1 cellular context compared by ENCODE assay signal in the genomic region with DNA sequence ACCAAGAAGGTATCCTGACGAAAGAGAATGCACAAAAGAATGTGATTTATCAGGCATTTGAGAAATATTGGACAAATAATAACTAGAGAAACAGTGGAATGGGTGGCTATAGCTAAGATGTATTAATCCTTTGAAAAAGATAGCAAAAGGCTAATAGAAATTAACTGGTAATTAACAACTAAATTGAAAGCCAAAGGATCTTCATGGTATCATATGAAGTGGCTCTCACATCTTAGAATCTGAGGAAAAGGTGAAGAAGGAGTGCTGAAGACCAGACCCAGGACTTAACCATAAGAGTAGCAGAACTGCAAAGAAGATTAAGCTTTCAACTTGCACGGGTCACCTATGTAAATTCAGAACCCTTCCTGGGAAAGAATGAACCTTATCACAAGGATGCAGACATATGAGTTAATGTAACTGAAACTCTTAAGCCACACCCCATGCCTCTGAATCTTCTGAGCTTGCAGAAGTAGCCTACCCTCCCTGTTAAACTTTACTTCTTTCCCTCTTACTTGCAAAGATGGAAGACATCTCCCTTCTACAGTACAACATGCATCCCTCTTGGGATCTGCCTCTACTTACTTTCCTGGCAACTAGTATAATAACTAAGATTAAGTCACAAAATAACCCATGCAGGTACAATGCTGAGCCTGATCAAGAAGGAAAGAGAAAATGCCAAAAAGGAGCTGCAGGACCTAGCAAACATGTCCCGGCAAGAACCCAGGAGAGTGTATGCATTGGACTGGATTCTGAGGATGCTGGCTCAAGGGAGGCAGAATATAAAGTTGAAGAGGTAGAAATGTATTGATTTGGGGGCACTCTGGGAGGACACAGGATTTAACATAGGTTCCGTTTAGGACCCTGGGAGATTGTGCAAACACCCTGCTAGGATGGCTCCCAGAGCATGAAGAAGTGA.
TF ChIP-seq lines count a peak whose summit lies in the region.

No MANE protein-coding gene starts in this region.

TF ChIP-seq in K562, 482 proteins besides CTCF, POLR2A, EP300 and RAD21 (continued from another document and continues in another):
- TF ChIP-seq PHF20 (IDR thresholded peaks at IDR 0.05; ENCODE audit: partially characterized antibody), result no peak
- no peak for TF ChIP-seq CREB1 (IDR thresholded peaks at IDR 0.05)
- no peak for TF ChIP-seq CREB1 (CRISPR knock-in tag; IDR thresholded peaks at IDR 0.05)
- no peak for TF ChIP-seq POLR2B (IDR thresholded peaks at IDR 0.05; ENCODE audit: low read depth, partially characterized antibody)
- no peak for TF ChIP-seq NR2C2 (CRISPR knock-in tag; IDR thresholded peaks at IDR 0.05)
- no peak for TF ChIP-seq NR2C2 (tag; IDR thresholded peaks at IDR 0.05)
- TF ChIP-seq, protein P1, sequence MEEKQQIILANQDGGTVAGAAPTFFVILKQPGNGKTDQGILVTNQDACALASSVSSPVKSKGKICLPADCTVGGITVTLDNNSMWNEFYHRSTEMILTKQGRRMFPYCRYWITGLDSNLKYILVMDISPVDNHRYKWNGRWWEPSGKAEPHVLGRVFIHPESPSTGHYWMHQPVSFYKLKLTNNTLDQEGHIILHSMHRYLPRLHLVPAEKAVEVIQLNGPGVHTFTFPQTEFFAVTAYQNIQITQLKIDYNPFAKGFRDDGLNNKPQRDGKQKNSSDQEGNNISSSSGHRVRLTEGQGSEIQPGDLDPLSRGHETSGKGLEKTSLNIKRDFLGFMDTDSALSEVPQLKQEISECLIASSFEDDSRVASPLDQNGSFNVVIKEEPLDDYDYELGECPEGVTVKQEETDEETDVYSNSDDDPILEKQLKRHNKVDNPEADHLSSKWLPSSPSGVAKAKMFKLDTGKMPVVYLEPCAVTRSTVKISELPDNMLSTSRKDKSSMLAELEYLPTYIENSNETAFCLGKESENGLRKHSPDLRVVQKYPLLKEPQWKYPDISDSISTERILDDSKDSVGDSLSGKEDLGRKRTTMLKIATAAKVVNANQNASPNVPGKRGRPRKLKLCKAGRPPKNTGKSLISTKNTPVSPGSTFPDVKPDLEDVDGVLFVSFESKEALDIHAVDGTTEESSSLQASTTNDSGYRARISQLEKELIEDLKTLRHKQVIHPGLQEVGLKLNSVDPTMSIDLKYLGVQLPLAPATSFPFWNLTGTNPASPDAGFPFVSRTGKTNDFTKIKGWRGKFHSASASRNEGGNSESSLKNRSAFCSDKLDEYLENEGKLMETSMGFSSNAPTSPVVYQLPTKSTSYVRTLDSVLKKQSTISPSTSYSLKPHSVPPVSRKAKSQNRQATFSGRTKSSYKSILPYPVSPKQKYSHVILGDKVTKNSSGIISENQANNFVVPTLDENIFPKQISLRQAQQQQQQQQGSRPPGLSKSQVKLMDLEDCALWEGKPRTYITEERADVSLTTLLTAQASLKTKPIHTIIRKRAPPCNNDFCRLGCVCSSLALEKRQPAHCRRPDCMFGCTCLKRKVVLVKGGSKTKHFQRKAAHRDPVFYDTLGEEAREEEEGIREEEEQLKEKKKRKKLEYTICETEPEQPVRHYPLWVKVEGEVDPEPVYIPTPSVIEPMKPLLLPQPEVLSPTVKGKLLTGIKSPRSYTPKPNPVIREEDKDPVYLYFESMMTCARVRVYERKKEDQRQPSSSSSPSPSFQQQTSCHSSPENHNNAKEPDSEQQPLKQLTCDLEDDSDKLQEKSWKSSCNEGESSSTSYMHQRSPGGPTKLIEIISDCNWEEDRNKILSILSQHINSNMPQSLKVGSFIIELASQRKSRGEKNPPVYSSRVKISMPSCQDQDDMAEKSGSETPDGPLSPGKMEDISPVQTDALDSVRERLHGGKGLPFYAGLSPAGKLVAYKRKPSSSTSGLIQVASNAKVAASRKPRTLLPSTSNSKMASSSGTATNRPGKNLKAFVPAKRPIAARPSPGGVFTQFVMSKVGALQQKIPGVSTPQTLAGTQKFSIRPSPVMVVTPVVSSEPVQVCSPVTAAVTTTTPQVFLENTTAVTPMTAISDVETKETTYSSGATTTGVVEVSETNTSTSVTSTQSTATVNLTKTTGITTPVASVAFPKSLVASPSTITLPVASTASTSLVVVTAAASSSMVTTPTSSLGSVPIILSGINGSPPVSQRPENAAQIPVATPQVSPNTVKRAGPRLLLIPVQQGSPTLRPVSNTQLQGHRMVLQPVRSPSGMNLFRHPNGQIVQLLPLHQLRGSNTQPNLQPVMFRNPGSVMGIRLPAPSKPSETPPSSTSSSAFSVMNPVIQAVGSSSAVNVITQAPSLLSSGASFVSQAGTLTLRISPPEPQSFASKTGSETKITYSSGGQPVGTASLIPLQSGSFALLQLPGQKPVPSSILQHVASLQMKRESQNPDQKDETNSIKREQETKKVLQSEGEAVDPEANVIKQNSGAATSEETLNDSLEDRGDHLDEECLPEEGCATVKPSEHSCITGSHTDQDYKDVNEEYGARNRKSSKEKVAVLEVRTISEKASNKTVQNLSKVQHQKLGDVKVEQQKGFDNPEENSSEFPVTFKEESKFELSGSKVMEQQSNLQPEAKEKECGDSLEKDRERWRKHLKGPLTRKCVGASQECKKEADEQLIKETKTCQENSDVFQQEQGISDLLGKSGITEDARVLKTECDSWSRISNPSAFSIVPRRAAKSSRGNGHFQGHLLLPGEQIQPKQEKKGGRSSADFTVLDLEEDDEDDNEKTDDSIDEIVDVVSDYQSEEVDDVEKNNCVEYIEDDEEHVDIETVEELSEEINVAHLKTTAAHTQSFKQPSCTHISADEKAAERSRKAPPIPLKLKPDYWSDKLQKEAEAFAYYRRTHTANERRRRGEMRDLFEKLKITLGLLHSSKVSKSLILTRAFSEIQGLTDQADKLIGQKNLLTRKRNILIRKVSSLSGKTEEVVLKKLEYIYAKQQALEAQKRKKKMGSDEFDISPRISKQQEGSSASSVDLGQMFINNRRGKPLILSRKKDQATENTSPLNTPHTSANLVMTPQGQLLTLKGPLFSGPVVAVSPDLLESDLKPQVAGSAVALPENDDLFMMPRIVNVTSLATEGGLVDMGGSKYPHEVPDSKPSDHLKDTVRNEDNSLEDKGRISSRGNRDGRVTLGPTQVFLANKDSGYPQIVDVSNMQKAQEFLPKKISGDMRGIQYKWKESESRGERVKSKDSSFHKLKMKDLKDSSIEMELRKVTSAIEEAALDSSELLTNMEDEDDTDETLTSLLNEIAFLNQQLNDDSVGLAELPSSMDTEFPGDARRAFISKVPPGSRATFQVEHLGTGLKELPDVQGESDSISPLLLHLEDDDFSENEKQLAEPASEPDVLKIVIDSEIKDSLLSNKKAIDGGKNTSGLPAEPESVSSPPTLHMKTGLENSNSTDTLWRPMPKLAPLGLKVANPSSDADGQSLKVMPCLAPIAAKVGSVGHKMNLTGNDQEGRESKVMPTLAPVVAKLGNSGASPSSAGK (IDR thresholded peaks at IDR 0.05), result no peak
- TF ChIP-seq E2F5 (CRISPR knock-in tag; IDR thresholded peaks at IDR 0.05), result no peak
- no peak for TF ChIP-seq SETDB1 (IDR thresholded peaks at IDR 0.05; ENCODE audit: low read length)
- peak; percentile 52; the same call in 1 of the 2 replicates for TF ChIP-seq CTBP1 (IDR thresholded peaks at IDR 0.05; ENCODE audit: borderline replicate concordance)
- TF ChIP-seq HNRNPUL1 (IDR thresholded peaks at IDR 0.05; ENCODE audit: low read length), result no peak
- TF ChIP-seq MBD2 (IDR thresholded peaks at IDR 0.05; ENCODE audit: borderline replicate concordance, low read depth), result no peak
- TF ChIP-seq ZBTB2 (IDR thresholded peaks at IDR 0.05), result no peak
- TF ChIP-seq RNF2 (IDR thresholded peaks at IDR 0.05), result peak; percentile 49; the same call in 1 of the 2 replicates
- peak; percentile 28; the same call in 1 of the 2 replicates for TF ChIP-seq NCOA1 (IDR thresholded peaks at IDR 0.05; ENCODE audit: low read depth)
- TF ChIP-seq, protein P2, sequence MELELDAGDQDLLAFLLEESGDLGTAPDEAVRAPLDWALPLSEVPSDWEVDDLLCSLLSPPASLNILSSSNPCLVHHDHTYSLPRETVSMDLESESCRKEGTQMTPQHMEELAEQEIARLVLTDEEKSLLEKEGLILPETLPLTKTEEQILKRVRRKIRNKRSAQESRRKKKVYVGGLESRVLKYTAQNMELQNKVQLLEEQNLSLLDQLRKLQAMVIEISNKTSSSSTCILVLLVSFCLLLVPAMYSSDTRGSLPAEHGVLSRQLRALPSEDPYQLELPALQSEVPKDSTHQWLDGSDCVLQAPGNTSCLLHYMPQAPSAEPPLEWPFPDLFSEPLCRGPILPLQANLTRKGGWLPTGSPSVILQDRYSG (tag; conservative IDR thresholded peaks at IDR 0.05; ENCODE audit: low read depth), result no peak
- TF ChIP-seq ZBTB49 (CRISPR knock-in tag; IDR thresholded peaks at IDR 0.05; ENCODE audit: borderline replicate concordance), result no peak
- TF ChIP-seq HNRNPLL (IDR thresholded peaks at IDR 0.05; ENCODE audit: low read depth, low read length, poor library complexity, severe bottlenecking), result no peak
- TF ChIP-seq CCNT2 (IDR thresholded peaks at IDR 0.05; ENCODE audit: borderline replicate concordance, extremely low read depth, insufficient read length, low read depth, low read length), result peak; percentile 94
- TF ChIP-seq, protein P3, sequence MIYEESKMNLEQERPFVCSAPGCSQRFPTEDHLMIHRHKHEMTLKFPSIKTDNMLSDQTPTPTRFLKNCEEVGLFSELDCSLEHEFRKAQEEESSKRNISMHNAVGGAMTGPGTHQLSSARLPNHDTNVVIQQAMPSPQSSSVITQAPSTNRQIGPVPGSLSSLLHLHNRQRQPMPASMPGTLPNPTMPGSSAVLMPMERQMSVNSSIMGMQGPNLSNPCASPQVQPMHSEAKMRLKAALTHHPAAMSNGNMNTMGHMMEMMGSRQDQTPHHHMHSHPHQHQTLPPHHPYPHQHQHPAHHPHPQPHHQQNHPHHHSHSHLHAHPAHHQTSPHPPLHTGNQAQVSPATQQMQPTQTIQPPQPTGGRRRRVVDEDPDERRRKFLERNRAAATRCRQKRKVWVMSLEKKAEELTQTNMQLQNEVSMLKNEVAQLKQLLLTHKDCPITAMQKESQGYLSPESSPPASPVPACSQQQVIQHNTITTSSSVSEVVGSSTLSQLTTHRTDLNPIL (CRISPR knock-in tag; IDR thresholded peaks at IDR 0.05), result no peak
- no peak for TF ChIP-seq ZSCAN29 (IDR thresholded peaks at IDR 0.05)
- no peak for TF ChIP-seq NFIX (CRISPR knock-in tag; IDR thresholded peaks at IDR 0.05; ENCODE audit: low read depth)
- no peak for TF ChIP-seq ATF7 (IDR thresholded peaks at IDR 0.05)
- no peak for TF ChIP-seq EZH2 (IDR thresholded peaks at IDR 0.05; ENCODE audit: borderline replicate concordance, low read depth, low read length)
- TF ChIP-seq, protein P4, sequence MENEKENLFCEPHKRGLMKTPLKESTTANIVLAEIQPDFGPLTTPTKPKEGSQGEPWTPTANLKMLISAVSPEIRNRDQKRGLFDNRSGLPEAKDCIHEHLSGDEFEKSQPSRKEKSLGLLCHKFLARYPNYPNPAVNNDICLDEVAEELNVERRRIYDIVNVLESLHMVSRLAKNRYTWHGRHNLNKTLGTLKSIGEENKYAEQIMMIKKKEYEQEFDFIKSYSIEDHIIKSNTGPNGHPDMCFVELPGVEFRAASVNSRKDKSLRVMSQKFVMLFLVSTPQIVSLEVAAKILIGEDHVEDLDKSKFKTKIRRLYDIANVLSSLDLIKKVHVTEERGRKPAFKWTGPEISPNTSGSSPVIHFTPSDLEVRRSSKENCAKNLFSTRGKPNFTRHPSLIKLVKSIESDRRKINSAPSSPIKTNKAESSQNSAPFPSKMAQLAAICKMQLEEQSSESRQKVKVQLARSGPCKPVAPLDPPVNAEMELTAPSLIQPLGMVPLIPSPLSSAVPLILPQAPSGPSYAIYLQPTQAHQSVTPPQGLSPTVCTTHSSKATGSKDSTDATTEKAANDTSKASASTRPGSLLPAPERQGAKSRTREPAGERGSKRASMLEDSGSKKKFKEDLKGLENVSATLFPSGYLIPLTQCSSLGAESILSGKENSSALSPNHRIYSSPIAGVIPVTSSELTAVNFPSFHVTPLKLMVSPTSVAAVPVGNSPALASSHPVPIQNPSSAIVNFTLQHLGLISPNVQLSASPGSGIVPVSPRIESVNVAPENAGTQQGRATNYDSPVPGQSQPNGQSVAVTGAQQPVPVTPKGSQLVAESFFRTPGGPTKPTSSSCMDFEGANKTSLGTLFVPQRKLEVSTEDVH (IDR thresholded peaks at IDR 0.05; ENCODE audit: low read depth, partially characterized antibody), result no peak
- peak; percentile 86 for TF ChIP-seq CBFA2T3 (IDR thresholded peaks at IDR 0.05)
- no peak for TF ChIP-seq NCOA6 (IDR thresholded peaks at IDR 0.05)
- no peak for TF ChIP-seq HDAC1 (IDR thresholded peaks at IDR 0.05)
- TF ChIP-seq BACH1 (tag; IDR thresholded peaks at IDR 0.05), result no peak
- TF ChIP-seq DIDO1 (tag; IDR thresholded peaks at IDR 0.05; ENCODE audit: low read depth), result no peak
- TF ChIP-seq ZC3H11A (IDR thresholded peaks at IDR 0.05; ENCODE audit: low read depth, low read length), result no peak
- TF ChIP-seq FOXK1 (CRISPR knock-in tag; IDR thresholded peaks at IDR 0.05; ENCODE audit: borderline replicate concordance), result no peak
